11 cellular contexts compared by ENCODE assay signal in genomic region chr2:36371070-36371962, GRCh38. TPM values are rescaled to one million over a fixed set of nuclear protein-coding genes. Genes with fewer than 3 reads are reported as not detected.
DNase-seq lines count a peak whose midpoint lies in the region; ATAC-seq and TF ChIP-seq lines count a peak whose summit lies in the region.
"Had no signal": no experiment of that assay in that cellular context is flagged by ENCODE, and none has a peak within 500 bp of the region (broad histone marks: within the 10 kb centered on the region; RNA-seq: fewer than 3 reads in every experiment).

No MANE protein-coding gene starts in this region.

- peak overlapping the region in 6 of 10 donors; percentile 3 to 73 (median 30) for H3K27ac ChIP-seq in heart right ventricle
- peak overlapping the region; percentile 15 for H3K27ac ChIP-seq in vagina

- ATAC-seq in heart right ventricle (peak in 5 of 8 donors; percentile 18 to 50 (median 31)), Right ventricle myocardium superior (ENCODE audit: poor library complexity) (no peak), HG02884 (IDR thresholded peaks at IDR 0.05; ENCODE audit: unreplicated experiment) (no peak)
- ATAC-seq in naive thymus-derived CD8-positive, alpha-beta T cell, result no peak

- no peaks in the 10 kb centered on the region for H3K27me3 ChIP-seq in heart right ventricle
- H3K27me3 ChIP-seq in vagina, result no peaks in the 10 kb centered on the region

- H3K4me1 Mint-ChIP-seq in chondrocyte (ENCODE audit: low read depth) (peaks cover 90% of the 10 kb centered on the region), mesothelial cell of epicardium (peaks cover 88% of the 10 kb centered on the region)
- H3K4me1 Mint-ChIP-seq in naive thymus-derived CD8-positive, alpha-beta T cell, result peaks cover 0 to 7% (median 0%) of the 10 kb centered on the region in 4 donors

- POLR2A ChIA-PET in naive thymus-derived CD8-positive, alpha-beta T cell (lab: Charles Lee), result no interaction called here

- no peak for TF ChIP-seq POLR2A in vagina (IDR thresholded peaks at IDR 0.05)

- H3K4me3 Mint-ChIP-seq in chondrocyte (ENCODE audit: unreplicated experiment), result peak overlapping the region; percentile 35
- no peak overlapping the region for H3K4me3 Mint-ChIP-seq in mesothelial cell of epicardium
- H3K4me3 Mint-ChIP-seq in naive thymus-derived CD8-positive, alpha-beta T cell, result no peak overlapping the region
- H3K4me3 Mint-ChIP-seq: central memory CD8-positive, alpha-beta T cell had no signal

- intact Hi-C loops in heart right ventricle (cut with DNase I) (no loop called here), Right ventricle myocardium superior (cut with DNase I) (no loop called here), vagina (cut with DNase I) (no loop called here)

- DNase-seq in heart right ventricle (no peak), Right ventricle myocardium superior (no peak), chondrocyte (ENCODE audit: low spot score) (no peak), mesothelial cell of epicardium (ENCODE audit: low spot score in 2 of 2, unreplicated experiment in 2 of 2) (no peak), vagina (ENCODE audit: extremely low spot score in 2 of 2) (no peak), NCI-H1694 (lab: John Stamatoyannopoulos, UW) (no peak)
- no peak for DNase-seq in naive thymus-derived CD8-positive, alpha-beta T cell
- DNase-seq: NCI-H1436, RPMI8226 had no signal

- H3K36me3 Mint-ChIP-seq in chondrocyte (ENCODE audit: low read depth) (no peaks in the 10 kb centered on the region), mesothelial cell of epicardium (no peaks in the 10 kb centered on the region)
- no peaks in the 10 kb centered on the region for H3K36me3 Mint-ChIP-seq in naive thymus-derived CD8-positive, alpha-beta T cell

- WGBS in heart right ventricle, 2 donors, result 24 to 35% methylated on average over 10 of the region's 10 CpGs

- H3K4me3 ChIP-seq in heart right ventricle (no peak overlapping the region), vagina (no peak overlapping the region)

- no peaks in the 10 kb centered on the region for H3K27me3 Mint-ChIP-seq in chondrocyte (ENCODE audit: low read depth)
- H3K27me3 Mint-ChIP-seq in mesothelial cell of epicardium (ENCODE audit: low read depth), result no peaks in the 10 kb centered on the region
- peaks cover 0 to 9% (median 0%) of the 10 kb centered on the region in 5 donors for H3K27me3 Mint-ChIP-seq in naive thymus-derived CD8-positive, alpha-beta T cell
- H3K27me3 Mint-ChIP-seq: central memory CD8-positive, alpha-beta T cell had no signal

- no peaks in the 10 kb centered on the region for H3K9me3 ChIP-seq in heart right ventricle
- H3K9me3 ChIP-seq in vagina, result no peaks in the 10 kb centered on the region

- TF ChIP-seq CTCF in heart right ventricle (IDR thresholded peaks at IDR 0.05) (no peak), chondrocyte (IDR thresholded peaks at IDR 0.05) (no peak), mesothelial cell of epicardium (IDR thresholded peaks at IDR 0.05; ENCODE audit: unreplicated experiment) (no peak), vagina (IDR thresholded peaks at IDR 0.05) (no peak)

- peak overlapping the region; percentile 80 for H3K27ac Mint-ChIP-seq in chondrocyte (ENCODE audit: unreplicated experiment)
- H3K27ac Mint-ChIP-seq in mesothelial cell of epicardium, result peak overlapping the region; percentile 89
- no peak overlapping the region for H3K27ac Mint-ChIP-seq in naive thymus-derived CD8-positive, alpha-beta T cell

- H3K4me1 ChIP-seq in heart right ventricle, result peaks cover 27 to 99% (median 92%) of the 10 kb centered on the region in 9 donors
- peaks cover 82% of the 10 kb centered on the region for H3K4me1 ChIP-seq in vagina

- H3K9me3 Mint-ChIP-seq in chondrocyte (ENCODE audit: low read depth), result no peaks in the 10 kb centered on the region
- H3K9me3 Mint-ChIP-seq in mesothelial cell of epicardium, result no peaks in the 10 kb centered on the region
- no peaks in the 10 kb centered on the region for H3K9me3 Mint-ChIP-seq in naive thymus-derived CD8-positive, alpha-beta T cell
- H3K9me3 Mint-ChIP-seq: central memory CD8-positive, alpha-beta T cell had no signal

- H3K36me3 ChIP-seq in heart right ventricle (no peaks in the 10 kb centered on the region), vagina (no peaks in the 10 kb centered on the region)

RNA-seq across cellular contexts. Expression of gene CRIM1, which starts 15.7 kb away (rescaled TPM):
- 10 to 100 TPM; 35.1 to 83.6 (median 66.5) TPM for total RNA-seq in heart right ventricle
- polyA plus RNA-seq in heart right ventricle, result 10 to 100 TPM; 14.1 to 21.4 TPM
- 17.2 TPM for total RNA-seq in Right ventricle myocardium superior
- 99.5 to 194 TPM (median 184 TPM) in 3 replicates for total RNA-seq in chondrocyte
- 58.3 to 69.7 TPM (median 61.8 TPM) in 3 replicates for total RNA-seq in mesothelial cell of epicardium
- 60.4 TPM for total RNA-seq in vagina
- total RNA-seq in naive thymus-derived CD8-positive, alpha-beta T cell, result 1 to 10 TPM in 1 of 2 experiments, under 1 TPM in 1; 0.88 to 2.0 TPM
- 1 to 10 TPM in 1 of 3 donors, under 1 TPM in 2; 0.12 to 1.3 (median 0.38) TPM for polyA plus RNA-seq in naive thymus-derived CD8-positive, alpha-beta T cell

Comparison
In these comparisons a context has a peak if more than half of its experiments do, and no peak if none do; other contexts are left out.
1. ATAC-seq: peak in heart right ventricle (5 of 8); none in Right ventricle myocardium superior (single experiment), HG02884 (single experiment) and naive thymus-derived CD8-positive, alpha-beta T cell (0 of 2).
2. H3K27ac Mint-ChIP-seq: peak in chondrocyte (single experiment) and mesothelial cell of epicardium (single experiment); none in naive thymus-derived CD8-positive, alpha-beta T cell (0 of 10).